ENCODE assay signal across 8 cellular contexts in the genomic region with DNA sequence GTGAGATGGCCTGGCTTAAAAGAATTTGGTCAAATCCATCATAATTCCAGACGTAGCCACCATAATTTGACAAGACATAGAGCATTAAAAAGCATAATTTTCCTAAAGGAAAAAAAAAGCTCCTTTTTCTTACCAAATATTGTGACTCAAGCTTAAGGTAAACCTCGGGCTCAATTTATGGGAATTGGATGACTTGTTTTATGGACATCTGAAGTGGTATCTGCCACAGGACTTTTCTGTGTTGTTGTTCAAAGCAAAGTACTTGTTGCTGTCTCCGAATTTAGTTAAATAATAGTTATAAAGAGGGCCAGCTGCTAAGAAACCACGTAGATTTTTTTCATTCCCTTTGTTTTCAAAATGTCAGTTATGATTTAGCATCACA. TPM values are rescaled to one million over a fixed set of nuclear protein-coding genes. Genes with fewer than 3 reads are reported as not detected.
DNase-seq lines count a peak whose midpoint lies in the region; ATAC-seq lines count a peak whose summit lies in the region.

No MANE protein-coding gene starts in this region.

- H3K4me3 ChIP-seq in iPS-15b (ENCODE audit: low read depth, low read length), result peak overlapping the region; percentile 85

- peaks cover 58% of the 10 kb centered on the region for H3K4me1 Mint-ChIP-seq in activated CD4-positive, alpha-beta memory T cell treated with anti-CD3 and anti-CD28 coated beads, Interleukin-2, amount 10 ng/mL, durations not matched to agents 7 days and 5 days
- H3K4me1 Mint-ChIP-seq in stimulated activated naive CD8-positive, alpha-beta T cell treated with anti-CD3 and anti-CD28 coated beads, Interleukin-15, amount 100 ng/mL, for 72 hours, result peaks cover 35% of the 10 kb centered on the region

- POLR2A ChIA-PET in activated CD4-positive, alpha-beta memory T cell treated with anti-CD3 and anti-CD28 coated beads, Interleukin-2, amount 10 ng/mL, durations not matched to agents 7 days and 5 days (lab: Charles Lee), result interaction anchor here (1.0 kb wide), 1 partner anchor 9 kb away, joined by 3 read pairs; no protein-coding TSS in a partner anchor

- H3K9ac ChIP-seq in iPS-15b (ENCODE audit: low read depth, low read length), result no peak overlapping the region

- peak overlapping the region; percentile 88 for H3K4me3 Mint-ChIP-seq in activated CD4-positive, alpha-beta memory T cell treated with anti-CD3 and anti-CD28 coated beads, Interleukin-2, amount 10 ng/mL, durations not matched to agents 7 days and 5 days
- peak overlapping the region; percentile 94 to 95 for H3K4me3 Mint-ChIP-seq in stimulated activated naive CD8-positive, alpha-beta T cell treated with anti-CD3 and anti-CD28 coated beads, Interleukin-15, amount 100 ng/mL, for 72 hours

- H3K4me1 ChIP-seq in iPS-15b (ENCODE audit: control insufficient read depth, insufficient read depth, low read length), result no peaks in the 10 kb centered on the region

- H3K27me3 Mint-ChIP-seq in activated CD4-positive, alpha-beta memory T cell treated with anti-CD3 and anti-CD28 coated beads, Interleukin-2, amount 10 ng/mL, durations not matched to agents 7 days and 5 days, result no peaks in the 10 kb centered on the region
- peaks cover 6% of the 10 kb centered on the region for H3K27me3 Mint-ChIP-seq in stimulated activated naive CD8-positive, alpha-beta T cell treated with anti-CD3 and anti-CD28 coated beads, Interleukin-15, amount 100 ng/mL, for 72 hours

- no peak for ATAC-seq in stimulated activated naive CD8-positive, alpha-beta T cell treated with anti-CD3 and anti-CD28 coated beads, Interleukin-15, amount 100 ng/mL, for 72 hours
- ATAC-seq in GM18861 (IDR thresholded peaks at IDR 0.05; ENCODE audit: unreplicated experiment) (no peak), HG03097 (IDR thresholded peaks at IDR 0.05; ENCODE audit: low FRiP score, unreplicated experiment) (no peak)

- no peaks in the 10 kb centered on the region for H3K36me3 ChIP-seq in iPS-15b (ENCODE audit: control insufficient read depth, insufficient read depth, low read length)

- H3K9me3 ChIP-seq in iPS-15b (ENCODE audit: control insufficient read depth, insufficient read depth, low read length), result no peaks in the 10 kb centered on the region

- CTCF ChIA-PET in activated CD4-positive, alpha-beta memory T cell treated with anti-CD3 and anti-CD28 coated beads, Interleukin-2, amount 10 ng/mL, durations not matched to agents 7 days and 5 days (lab: Charles Lee), result interaction anchor here (1.2 kb wide), 2 partner anchors 9 to 106 kb away, joined by 3 to 4 read pairs; no protein-coding TSS in a partner anchor

- DNase-seq in NCI-H1417 (lab: John Stamatoyannopoulos, UW) (peak in 2 of 3 experiments; percentile 26 to 57), NCI-H1417 treated with DMSO at 0.1 percent for 48 hours (lab: John Stamatoyannopoulos, UW) (no peak), NCI-H510A (lab: John Stamatoyannopoulos, UW) (no peak)
- no peak for DNase-seq in activated CD4-positive, alpha-beta memory T cell treated with anti-CD3 and anti-CD28 coated beads, Interleukin-2, amount 10 ng/mL, durations not matched to agents 7 days and 5 days
- DNase-seq in stimulated activated naive CD8-positive, alpha-beta T cell treated with anti-CD3 and anti-CD28 coated beads, Interleukin-15, amount 100 ng/mL, for 72 hours, result no peak

- H3K36me3 Mint-ChIP-seq in activated CD4-positive, alpha-beta memory T cell treated with anti-CD3 and anti-CD28 coated beads, Interleukin-2, amount 10 ng/mL, durations not matched to agents 7 days and 5 days (ENCODE audit: low read depth), result peaks cover 13% of the 10 kb centered on the region

- no peaks in the 10 kb centered on the region for H3K9me3 Mint-ChIP-seq in activated CD4-positive, alpha-beta memory T cell treated with anti-CD3 and anti-CD28 coated beads, Interleukin-2, amount 10 ng/mL, durations not matched to agents 7 days and 5 days
- H3K9me3 Mint-ChIP-seq in stimulated activated naive CD8-positive, alpha-beta T cell treated with anti-CD3 and anti-CD28 coated beads, Interleukin-15, amount 100 ng/mL, for 72 hours, result no peaks in the 10 kb centered on the region

- peaks cover 2% of the 10 kb centered on the region for H3K27me3 ChIP-seq in iPS-15b (ENCODE audit: control insufficient read depth, insufficient read depth, low read length)

- no peak overlapping the region for H3K27ac Mint-ChIP-seq in activated CD4-positive, alpha-beta memory T cell treated with anti-CD3 and anti-CD28 coated beads, Interleukin-2, amount 10 ng/mL, durations not matched to agents 7 days and 5 days
- no peak overlapping the region for H3K27ac Mint-ChIP-seq in stimulated activated naive CD8-positive, alpha-beta T cell treated with anti-CD3 and anti-CD28 coated beads, Interleukin-15, amount 100 ng/mL, for 72 hours

RNA-seq across cellular contexts. Expression of gene MPZL1, which starts 1.1 kb away (rescaled TPM):
- total RNA-seq in activated CD4-positive, alpha-beta memory T cell treated with anti-CD3 and anti-CD28 coated beads, Interleukin-2, amount 10 ng/mL, durations not matched to agents 7 days and 5 days, result 10 to 100 TPM; 17.4 to 19.0 TPM

Comparison
In these comparisons a context has a peak if more than half of its experiments do, and no peak if none do; other contexts are left out.
1. DNase-seq: peak in NCI-H1417 (2 of 3); none in NCI-H1417 treated with DMSO at 0.1 percent for 48 hours (single experiment), activated CD4-positive, alpha-beta memory T cell treated with anti-CD3 and anti-CD28 coated beads, Interleukin-2, amount 10 ng/mL, durations not matched to agents 7 days and 5 days (single experiment), stimulated activated naive CD8-positive, alpha-beta T cell treated with anti-CD3 and anti-CD28 coated beads, Interleukin-15, amount 100 ng/mL, for 72 hours (0 of 2) and NCI-H510A (single experiment).